21 cellular contexts compared by ENCODE assay signal in genomic region chr6:39666706-39667489, GRCh38. TPM values are rescaled to one million over a fixed set of nuclear protein-coding genes. Genes with fewer than 3 reads are reported as not detected.
"Had no signal": no experiment of that assay in that cellular context is flagged by ENCODE, and none has a peak within 500 bp of the region (broad histone marks: within the 10 kb centered on the region; RNA-seq: fewer than 3 reads in every experiment).

No MANE protein-coding gene starts in this region.

- H3K4me3 Mint-ChIP-seq: activated CD4-positive, alpha-beta memory T cell treated with anti-CD3 and anti-CD28 coated beads for 36 hours; activated CD8-positive, alpha-beta memory T cell treated with anti-CD3 and anti-CD28 coated beads, Interleukin-2, amount 10 ng/mL, durations not matched to agents 7 days and 5 days; activated naive CD4-positive, alpha-beta T cell treated with anti-CD3 and anti-CD28 coated beads, Interleukin-2, amount 50 U/mL, for 24 hours; mesothelial cell of epicardium; stimulated activated memory B cell treated with anti-CD40 and anti-IgM and Interleukin-4, amounts not matched to agents 10 μg/mL and 1 μg/mL and 100 μg/mL, for 72 hours had no signal

- H3K4me3 ChIP-seq: adrenal gland, coronary artery, heart left ventricle, lower lobe of right lung, right atrium auricular region, transverse colon, vagina had no signal

- H3K27ac ChIP-seq: adrenal gland, coronary artery, heart left ventricle, lower lobe of right lung, right atrium auricular region, transverse colon, vagina had no signal

- ATAC-seq: activated CD8-positive, alpha-beta memory T cell treated with anti-CD3 and anti-CD28 coated beads, Interleukin-2, amount 10 ng/mL, durations not matched to agents 7 days and 5 days; heart left ventricle; left cardiac atrium; lower lobe of right lung; stimulated activated memory B cell treated with anti-CD40 and anti-IgM and Interleukin-4, amounts not matched to agents 10 μg/mL and 1 μg/mL and 100 μg/mL, for 72 hours had no signal

- H3K9me3 Mint-ChIP-seq: activated CD4-positive, alpha-beta memory T cell treated with anti-CD3 and anti-CD28 coated beads for 36 hours; activated naive CD4-positive, alpha-beta T cell treated with anti-CD3 and anti-CD28 coated beads, Interleukin-2, amount 50 U/mL, for 24 hours; activated T-helper 2 cell treated with anti-CD3 and anti-CD28 coated beads, Interferon-gamma antibody, Interleukin-2, Interleukin-4, amounts not matched to agents 10 μg/mL and 5 μg/mL and 100 μg/mL, durations not matched to agents 14 hours and 24 hours and 36 hours; mesothelial cell of epicardium; stimulated activated memory B cell treated with anti-CD40 and anti-IgM and Interleukin-4, amounts not matched to agents 10 μg/mL and 1 μg/mL and 100 μg/mL, for 72 hours had no signal

- H3K4me1 ChIP-seq: adrenal gland, heart left ventricle, lower lobe of right lung, right atrium auricular region, transverse colon, vagina had no signal

- H3K9me3 ChIP-seq: adrenal gland, heart left ventricle, lower lobe of right lung, right atrium auricular region, transverse colon, vagina had no signal

- H3K36me3 ChIP-seq: adrenal gland, heart left ventricle, lower lobe of right lung, right atrium auricular region, transverse colon, vagina had no signal

- H3K4me1 Mint-ChIP-seq: activated CD8-positive, alpha-beta memory T cell treated with anti-CD3 and anti-CD28 coated beads, Interleukin-2, amount 10 ng/mL, durations not matched to agents 7 days and 5 days; activated naive CD4-positive, alpha-beta T cell treated with anti-CD3 and anti-CD28 coated beads, Interleukin-2, amount 50 U/mL, for 24 hours; stimulated activated memory B cell treated with anti-CD40 and anti-IgM and Interleukin-4, amounts not matched to agents 10 μg/mL and 1 μg/mL and 100 μg/mL, for 72 hours had no signal

- DNase-seq: activated CD4-positive, alpha-beta memory T cell treated with anti-CD3 and anti-CD28 coated beads for 36 hours; activated CD8-positive, alpha-beta memory T cell treated with anti-CD3 and anti-CD28 coated beads, Interleukin-2, amount 10 ng/mL, durations not matched to agents 7 days and 5 days; activated T-cell treated with anti-CD3 and anti-CD28 coated beads, Interleukin-2, amount 50 U/mL, for 1 hour; adrenal gland; central memory CD4-positive, alpha-beta T cell; effector CD4-positive, alpha-beta T cell; foreskin melanocyte; heart left ventricle; left cardiac atrium; lower lobe of right lung; stimulated activated CD4-positive, alpha-beta T cell treated with anti-CD3 and anti-CD28 coated beads, Interleukin-2, amount 100 ng/mL, for 48 hours; transverse colon had no signal

- H3K27me3 ChIP-seq: adrenal gland, heart left ventricle, right atrium auricular region, transverse colon, vagina had no signal

- H3K27ac Mint-ChIP-seq: activated CD4-positive, alpha-beta memory T cell treated with anti-CD3 and anti-CD28 coated beads for 36 hours; activated CD8-positive, alpha-beta memory T cell treated with anti-CD3 and anti-CD28 coated beads, Interleukin-2, amount 10 ng/mL, durations not matched to agents 7 days and 5 days; activated naive CD4-positive, alpha-beta T cell treated with anti-CD3 and anti-CD28 coated beads, Interleukin-2, amount 50 U/mL, for 24 hours; activated T-helper 2 cell treated with anti-CD3 and anti-CD28 coated beads, Interferon-gamma antibody, Interleukin-2, Interleukin-4, amounts not matched to agents 10 μg/mL and 5 μg/mL and 100 μg/mL, durations not matched to agents 14 hours and 24 hours and 36 hours; mesothelial cell of epicardium; stimulated activated memory B cell treated with anti-CD40 and anti-IgM and Interleukin-4, amounts not matched to agents 10 μg/mL and 1 μg/mL and 100 μg/mL, for 72 hours had no signal

- H3K36me3 Mint-ChIP-seq: activated CD4-positive, alpha-beta memory T cell treated with anti-CD3 and anti-CD28 coated beads for 36 hours; activated CD8-positive, alpha-beta memory T cell treated with anti-CD3 and anti-CD28 coated beads, Interleukin-2, amount 10 ng/mL, durations not matched to agents 7 days and 5 days; activated naive CD4-positive, alpha-beta T cell treated with anti-CD3 and anti-CD28 coated beads, Interleukin-2, amount 50 U/mL, for 24 hours; mesothelial cell of epicardium; stimulated activated memory B cell treated with anti-CD40 and anti-IgM and Interleukin-4, amounts not matched to agents 10 μg/mL and 1 μg/mL and 100 μg/mL, for 72 hours had no signal

RNA-seq across cellular contexts. Expression of gene KIF6, which starts 58.3 kb away (rescaled TPM):
- total RNA-seq: activated CD8-positive, alpha-beta memory T cell treated with anti-CD3 and anti-CD28 coated beads, Interleukin-2, amount 10 ng/mL, durations not matched to agents 7 days and 5 days; endothelial cell of umbilical vein; myocyte; right atrium auricular region; vagina had no signal
- polyA plus RNA-seq: endothelial cell of umbilical vein had no signal
